In the genomic region with DNA sequence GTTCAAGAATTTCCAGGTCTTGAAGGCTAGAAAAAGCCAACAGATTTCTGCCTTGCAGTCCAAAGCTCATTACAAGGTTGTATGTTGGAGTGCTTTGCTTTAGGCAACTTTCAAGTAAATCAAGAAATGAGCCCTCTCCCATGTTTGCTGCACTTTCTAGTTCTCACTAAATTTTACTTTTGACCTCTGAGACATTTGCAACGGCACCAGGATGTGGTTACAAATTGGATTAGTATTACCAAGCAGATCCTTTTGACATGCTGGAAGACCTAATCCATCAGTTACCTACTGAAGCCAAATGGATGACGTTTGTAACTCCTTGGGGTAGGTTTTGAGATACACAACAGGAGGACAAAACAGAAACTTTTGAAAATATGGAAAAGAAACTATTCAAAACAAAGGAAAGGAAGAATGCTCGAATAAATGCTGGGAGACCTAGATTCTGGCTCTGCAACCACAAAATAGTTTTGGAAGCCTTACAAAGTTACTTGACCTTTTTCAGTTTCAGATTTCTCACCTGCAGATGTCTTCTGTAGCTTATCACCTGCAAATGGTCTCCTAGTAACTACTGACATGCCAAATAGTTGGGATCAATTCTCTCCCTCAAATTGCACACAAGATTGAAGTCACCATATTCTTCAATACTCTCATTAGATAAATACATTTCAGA, we compare ENCODE assay signal across 13 cellular contexts.
DNase-seq lines count a peak whose midpoint lies in the region; ATAC-seq and TF ChIP-seq lines count a peak whose summit lies in the region.
"Had no signal": no experiment of that assay in that cellular context is flagged by ENCODE, and none has a peak within 500 bp of the region (broad histone marks: within the 10 kb centered on the region; RNA-seq: fewer than 3 reads in every experiment).

No MANE protein-coding gene starts in this region.

- H3K9me2 ChIP-seq in SU-DHL-6 (replicated peaks; ENCODE audit: insufficient read depth, low read length) = no peaks in the 10 kb centered on the region

- H3K27ac ChIP-seq in SU-DHL-6 (ENCODE audit: low read depth, low read length) = no peak overlapping the region
- no peak overlapping the region for H3K27ac ChIP-seq in testis
- H3K27ac ChIP-seq: upper lobe of right lung had no signal

- ATAC-seq in GM18867 (IDR thresholded peaks at IDR 0.05; ENCODE audit: unreplicated experiment) (peak; percentile 52), GM21717 (IDR thresholded peaks at IDR 0.05; ENCODE audit: unreplicated experiment) (peak; percentile 64), HG03139 (IDR thresholded peaks at IDR 0.05; ENCODE audit: unreplicated experiment) (peak; percentile 39)
- ATAC-seq: naive thymus-derived CD8-positive, alpha-beta T cell had no signal

- intact Hi-C loops in testis (cut with DNase I; ENCODE audit: low total_unique reads) = no loop called here

- H3K79me2 ChIP-seq in SU-DHL-6 (ENCODE audit: insufficient read depth, low read length) = no peaks in the 10 kb centered on the region

- no peak for TF ChIP-seq CTCF in SU-DHL-6 (IDR thresholded peaks at IDR 0.05; ENCODE audit: insufficient read depth, low read length, poor library complexity, severe bottlenecking)
- TF ChIP-seq CTCF in testis (IDR thresholded peaks at IDR 0.05) = no peak

- H4K20me1 ChIP-seq in SU-DHL-6 (ENCODE audit: low read depth, low read length) = no peaks in the 10 kb centered on the region

- H3K36me3 ChIP-seq in SU-DHL-6 (ENCODE audit: low read length) (no peaks in the 10 kb centered on the region), testis (ENCODE audit: low read depth, missing control alignments) (no peaks in the 10 kb centered on the region)
- H3K36me3 ChIP-seq: upper lobe of right lung had no signal

- H3K9me3 ChIP-seq in SU-DHL-6 (ENCODE audit: insufficient read depth, low read length) (no peaks in the 10 kb centered on the region), testis (no peaks in the 10 kb centered on the region)
- H3K9me3 ChIP-seq: upper lobe of right lung had no signal

- no peak overlapping the region for H3K4me2 ChIP-seq in SU-DHL-6 (ENCODE audit: low read depth, low read length, poor library complexity, severe bottlenecking)

- H3K9ac ChIP-seq in SU-DHL-6 (ENCODE audit: low read length) = no peak overlapping the region

- peak overlapping the region; percentile 16 for H2AFZ ChIP-seq in SU-DHL-6 (ENCODE audit: low read depth, low read length, severe bottlenecking)

- no peak overlapping the region for H3K4me3 ChIP-seq in SU-DHL-6 (ENCODE audit: insufficient read depth, low read length, poor library complexity, severe bottlenecking)
- no peak overlapping the region for H3K4me3 ChIP-seq in testis
- H3K4me3 ChIP-seq: upper lobe of right lung had no signal

- no peaks in the 10 kb centered on the region for H3K4me1 ChIP-seq in testis

- WGBS in testis, 2 donors = 70 to 90% methylated on average over 3 of the region's 3 CpGs

- H3F3A ChIP-seq in SU-DHL-6 (ENCODE audit: insufficient read depth) = no peaks in the 10 kb centered on the region

- DNase-seq in NCI-H187 treated with DMSO at 0.1 percent for 48 hours (lab: John Stamatoyannopoulos, UW) (no peak), kidney glomerular epithelial cell (lab: John Stamatoyannopoulos, UW) (no peak), testis (no peak), NCI-H2227 treated with DMSO at 0.1 percent for 48 hours (lab: John Stamatoyannopoulos, UW) (no peak)
- DNase-seq: activated B cell treated with CpG ODN at 0.5 μM for 24 hours; activated naive CD4-positive, alpha-beta T cell treated with anti-CD3 and anti-CD28 coated beads, Interleukin-2, amount 10 ng/mL, durations not matched to agents 7 days and 5 days; CD4-positive, alpha-beta memory T cell; naive thymus-derived CD8-positive, alpha-beta T cell; upper lobe of right lung had no signal

- no peaks in the 10 kb centered on the region for H3K27me3 ChIP-seq in SU-DHL-6 (ENCODE audit: low read length)
- H3K27me3 ChIP-seq in testis = no peaks in the 10 kb centered on the region
- H3K27me3 ChIP-seq: upper lobe of right lung had no signal

- TF ChIP-seq POLR2A in testis (IDR thresholded peaks at IDR 0.05) = no peak
